8 cellular contexts compared by ENCODE assay signal in the genomic region with DNA sequence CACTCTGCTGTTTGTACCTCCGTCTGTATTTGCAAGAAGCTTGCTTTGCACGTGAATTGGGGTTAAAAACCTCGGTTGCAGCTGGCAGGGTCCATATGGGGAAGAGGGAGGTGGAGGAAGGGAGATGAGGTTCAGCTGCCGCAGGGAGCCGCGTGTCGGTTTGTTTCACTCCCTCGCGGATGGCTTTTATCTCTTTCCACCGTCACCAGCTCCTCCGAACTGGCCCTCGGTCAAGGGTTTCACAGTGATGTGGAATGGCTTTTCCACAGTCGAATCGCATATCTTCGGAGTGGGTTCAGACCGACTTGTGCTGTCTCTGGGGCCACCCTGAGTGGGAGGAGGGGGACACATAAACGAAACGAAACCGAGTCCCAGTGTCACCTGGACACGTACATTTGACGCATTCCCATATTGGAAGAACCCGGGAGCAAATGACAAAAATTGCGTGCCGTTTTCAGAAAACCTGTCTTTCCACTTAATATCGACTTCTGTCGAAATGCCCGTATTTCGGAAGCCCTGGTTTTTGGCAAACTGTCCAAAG. TPM values are rescaled to one million over a fixed set of nuclear protein-coding genes. Genes with fewer than 3 reads are reported as not detected.
DNase-seq lines count a peak whose midpoint lies in the region; ATAC-seq lines count a peak whose summit lies in the region.

No MANE protein-coding gene starts in this region.

- peak in 1 of 4 experiments; percentile 5 for ATAC-seq in T-cell (replicated peaks in 1 of 4)
- no peak for ATAC-seq in central memory CD8-positive, alpha-beta T cell (replicated peaks; ENCODE audit: extremely low read depth, poor library complexity, severe bottlenecking)
- ATAC-seq in HG02840 (IDR thresholded peaks at IDR 0.05; ENCODE audit: low FRiP score, unreplicated experiment): no peak

- H3K27me3 ChIP-seq in layer of hippocampus (ENCODE audit: control insufficient read depth, insufficient read depth, low read length): no peaks in the 10 kb centered on the region

- H3K27ac ChIP-seq in layer of hippocampus (ENCODE audit: low read depth, low read length): peak overlapping the region; percentile 58

- H3K9me3 Mint-ChIP-seq in T-cell: no peaks in the 10 kb centered on the region
- no peaks in the 10 kb centered on the region for H3K9me3 Mint-ChIP-seq in central memory CD8-positive, alpha-beta T cell

- DNase-seq in Caki2 (ENCODE audit: low read depth): peak; percentile 33
- peak in 58 of 76 experiments; percentile 0 to 46 (median 9) for DNase-seq in HUDEP-2 (lab: John Stamatoyannopoulos, UW; ENCODE audit: unreplicated experiment in 76 of 76)
- DNase-seq in T-cell: peak in 7 of 34 experiments; percentile 2 to 24 (median 6)
- DNase-seq in central memory CD8-positive, alpha-beta T cell (ENCODE audit: low spot score in 2 of 2): no peak
- peak; percentile 8 for DNase-seq in stimulated activated CD4-positive, alpha-beta T cell treated with anti-CD3 and anti-CD28 coated beads, Interleukin-4, amount 100 ng/mL, for 24 hours
- no peak for DNase-seq in NCI-H1436 (lab: John Stamatoyannopoulos, UW)

- peak overlapping the region; percentile 75 to 91 for H3K27ac Mint-ChIP-seq in T-cell
- H3K27ac Mint-ChIP-seq in central memory CD8-positive, alpha-beta T cell (ENCODE audit: low read depth): peak overlapping the region; percentile 99

- POLR2A ChIA-PET in T-cell (lab: Charles Lee): interaction anchor here (0.5 to 1.5 kb wide), 2 partner anchors 15 to 58 kb away, joined by 4 to 5 read pairs; no protein-coding TSS in a partner anchor

- peaks cover 13 to 37% (median 36%) of the 10 kb centered on the region in 3 donors for H3K4me1 Mint-ChIP-seq in T-cell
- H3K4me1 Mint-ChIP-seq in central memory CD8-positive, alpha-beta T cell: peaks cover 34% of the 10 kb centered on the region

- in situ Hi-C loops in Caki2 (cut with HindIII; ENCODE audit: low pct_unique_long_range_greater_than_20kb, low sequenced_read_pairs): no loop called here

- peaks cover 0 to 25% of the 10 kb centered on the region in 2 donors for H3K27me3 Mint-ChIP-seq in T-cell
- H3K27me3 Mint-ChIP-seq in central memory CD8-positive, alpha-beta T cell: no peaks in the 10 kb centered on the region

- peaks cover 18% of the 10 kb centered on the region for H3K36me3 Mint-ChIP-seq in T-cell
- peaks cover 20% of the 10 kb centered on the region for H3K36me3 Mint-ChIP-seq in central memory CD8-positive, alpha-beta T cell (ENCODE audit: insufficient read depth)

- CTCF ChIA-PET in T-cell (lab: Charles Lee): interaction anchor here in 1 of 2 donors (0.9 to 2.0 kb wide), 6 partner anchors 18 to 234 kb away, joined by 3 to 11 read pairs (median 6); no protein-coding TSS in a partner anchor

- H3K4me3 Mint-ChIP-seq in T-cell: peak overlapping the region; percentile 91 to 92 (median 91)
- peak overlapping the region; percentile 98 for H3K4me3 Mint-ChIP-seq in central memory CD8-positive, alpha-beta T cell

RNA-seq across cellular contexts. Expression of gene ZBTB33, which starts 0.9 kb away (rescaled TPM):
- 3.4 and 5.0 TPM in 2 replicates for total RNA-seq in Caki2 (2014; rRNA removed; shearing (Covaris generic); ENCODE audit: low replicate concordance)
- 10 to 100 TPM; 20.9 to 25.7 (median 22.1) TPM for total RNA-seq in T-cell

RNA-seq across cellular contexts. Expression of gene TMEM255A, which starts 59.7 kb away (rescaled TPM):
- total RNA-seq in Caki2 (2014; rRNA removed; shearing (Covaris generic); ENCODE audit: low replicate concordance): 0.38 and 0.41 TPM in 2 replicates
- total RNA-seq in T-cell: under 1 TPM in 2 of 5 donors, not detected in 3; 0.13 to 0.14 TPM

Comparison
In these comparisons a context has a peak if more than half of its experiments do, and no peak if none do; other contexts are left out.
1. DNase-seq: peak in Caki2 (single experiment), HUDEP-2 (58 of 76) and stimulated activated CD4-positive, alpha-beta T cell treated with anti-CD3 and anti-CD28 coated beads, Interleukin-4, amount 100 ng/mL, for 24 hours (single experiment); none in central memory CD8-positive, alpha-beta T cell (0 of 2) and NCI-H1436 (single experiment).